ENCODE assay signal across 1 cellular context in genomic region chr5:173616577-173617118, GRCh38.
A peak's percentile ranks its signal among the peaks of the same experiment; 100 is the strongest.
TF ChIP-seq lines count a peak whose summit lies in the region.

Gene BOD1, minus strand, starts transcription at chr5:173616650. Its CDS starts 214 bp downstream, at chr5:173616436.

TF ChIP-seq in HepG2, 621 proteins besides CTCF, POLR2A, EP300 and RAD21 (continued from another document and continues in another):
- TF ChIP-seq ZFP91 (CRISPR knock-in tag; IDR thresholded peaks at IDR 0.05; ENCODE audit: borderline replicate concordance) = no peak; the same call in 1 of the 2 replicates
- TF ChIP-seq ZNF503 (CRISPR knock-in tag; IDR thresholded peaks at IDR 0.05) = no peak; the same call in 1 of the 2 replicates
- TF ChIP-seq PHB2 (IDR thresholded peaks at IDR 0.05; ENCODE audit: partially characterized antibody) = no peak
- 0 out of 2 replicates have a peak, but pooled peaks have one; percentile 27 for TF ChIP-seq ZGPAT (CRISPR knock-in tag; IDR thresholded peaks at IDR 0.05)
- peak; percentile 96 for TF ChIP-seq ATF1 (CRISPR knock-in tag; IDR thresholded peaks at IDR 0.05)
- TF ChIP-seq ZBTB7A (CRISPR knock-in tag; IDR thresholded peaks at IDR 0.05) = no peak
- TF ChIP-seq MXD3 (CRISPR knock-in tag; IDR thresholded peaks at IDR 0.05) = no peak
- TF ChIP-seq KLF13 (CRISPR knock-in tag; IDR thresholded peaks at IDR 0.05) = no peak
- TF ChIP-seq ZNF276 (CRISPR knock-in tag; IDR thresholded peaks at IDR 0.05; ENCODE audit: low read depth) = no peak
- TF ChIP-seq HNRNPK (IDR thresholded peaks at IDR 0.05; ENCODE audit: low read depth, low read length, poor library complexity, severe bottlenecking) = no peak
- 0 out of 2 replicates have a peak, but pooled peaks have one; percentile 25 for TF ChIP-seq PHF21A (CRISPR knock-in tag; IDR thresholded peaks at IDR 0.05)
- TF ChIP-seq ZNF124 (CRISPR knock-in tag; IDR thresholded peaks at IDR 0.05) = peak; percentile 42
- no peak for TF ChIP-seq NRL (CRISPR knock-in tag; IDR thresholded peaks at IDR 0.05; ENCODE audit: borderline replicate concordance)
- TF ChIP-seq ZNF513 (CRISPR knock-in tag; conservative IDR thresholded peaks at IDR 0.05) = no peak
- no peak for TF ChIP-seq ZFP37 (CRISPR knock-in tag; IDR thresholded peaks at IDR 0.05; ENCODE audit: borderline replicate concordance)
- no peak for TF ChIP-seq CHCHD3 (CRISPR knock-in tag; IDR thresholded peaks at IDR 0.05)
- no peak for TF ChIP-seq NCOA1 (CRISPR knock-in tag; IDR thresholded peaks at IDR 0.05)
- peak; percentile 91 for TF ChIP-seq MYC (CRISPR knock-in tag; IDR thresholded peaks at IDR 0.05; ENCODE audit: borderline replicate concordance)
- no peak for TF ChIP-seq ZNF432 (CRISPR knock-in tag; IDR thresholded peaks at IDR 0.05; ENCODE audit: borderline replicate concordance)
- TF ChIP-seq JUNB (CRISPR knock-in tag; IDR thresholded peaks at IDR 0.05; ENCODE audit: borderline replicate concordance) = no peak
- TF ChIP-seq ARHGAP35 (CRISPR knock-in tag; IDR thresholded peaks at IDR 0.05; ENCODE audit: borderline replicate concordance) = no peak
- TF ChIP-seq PPARG (CRISPR knock-in tag; conservative IDR thresholded peaks at IDR 0.05) = 0 out of 2 replicates have a peak, but pooled peaks have one; percentile 11
- TF ChIP-seq ZBTB25 (CRISPR knock-in tag; IDR thresholded peaks at IDR 0.05) = no peak
- TF ChIP-seq ZMYM4 (CRISPR knock-in tag; IDR thresholded peaks at IDR 0.05) = no peak; the same call in 1 of the 2 replicates
- peak; percentile 91; the same call in 2 of the 3 replicates for TF ChIP-seq MXI1 (IDR thresholded peaks at IDR 0.05; ENCODE audit: borderline replicate concordance, low read depth, low read length)
- no peak for TF ChIP-seq ZNF557 (CRISPR knock-in tag; IDR thresholded peaks at IDR 0.05)
- 0 out of 2 replicates have a peak, but pooled peaks have one; percentile 65 for TF ChIP-seq KIAA2018 (CRISPR knock-in tag; IDR thresholded peaks at IDR 0.05; ENCODE audit: borderline replicate concordance)
- TF ChIP-seq GATAD1 (CRISPR knock-in tag; IDR thresholded peaks at IDR 0.05) = peak; percentile 92
- no peak for TF ChIP-seq GLMP (CRISPR knock-in tag; IDR thresholded peaks at IDR 0.05; ENCODE audit: borderline replicate concordance)
- no peak for TF ChIP-seq DNMT3B (CRISPR knock-in tag; conservative IDR thresholded peaks at IDR 0.05)
- TF ChIP-seq SMARCC2 (IDR thresholded peaks at IDR 0.05) = no peak
- 0 out of 2 replicates have a peak, but pooled peaks have one; percentile 31 for TF ChIP-seq ZNF607 (CRISPR knock-in tag; IDR thresholded peaks at IDR 0.05; ENCODE audit: borderline replicate concordance)
- TF ChIP-seq ZNF550 (CRISPR knock-in tag; IDR thresholded peaks at IDR 0.05; ENCODE audit: borderline replicate concordance) = no peak
- no peak for TF ChIP-seq ZNF839 (CRISPR knock-in tag; IDR thresholded peaks at IDR 0.05; ENCODE audit: borderline replicate concordance)
- TF ChIP-seq STAG1 (CRISPR knock-in tag; IDR thresholded peaks at IDR 0.05) = no peak
- TF ChIP-seq HNRNPL (IDR thresholded peaks at IDR 0.05; ENCODE audit: low read depth, low read length) = no peak
- no peak for TF ChIP-seq NR0B2 (CRISPR knock-in tag; IDR thresholded peaks at IDR 0.05)
- TF ChIP-seq ZBTB34 (CRISPR knock-in tag; IDR thresholded peaks at IDR 0.05) = no peak
